ENCODE assay signal across 1 cellular context in the genomic region with DNA sequence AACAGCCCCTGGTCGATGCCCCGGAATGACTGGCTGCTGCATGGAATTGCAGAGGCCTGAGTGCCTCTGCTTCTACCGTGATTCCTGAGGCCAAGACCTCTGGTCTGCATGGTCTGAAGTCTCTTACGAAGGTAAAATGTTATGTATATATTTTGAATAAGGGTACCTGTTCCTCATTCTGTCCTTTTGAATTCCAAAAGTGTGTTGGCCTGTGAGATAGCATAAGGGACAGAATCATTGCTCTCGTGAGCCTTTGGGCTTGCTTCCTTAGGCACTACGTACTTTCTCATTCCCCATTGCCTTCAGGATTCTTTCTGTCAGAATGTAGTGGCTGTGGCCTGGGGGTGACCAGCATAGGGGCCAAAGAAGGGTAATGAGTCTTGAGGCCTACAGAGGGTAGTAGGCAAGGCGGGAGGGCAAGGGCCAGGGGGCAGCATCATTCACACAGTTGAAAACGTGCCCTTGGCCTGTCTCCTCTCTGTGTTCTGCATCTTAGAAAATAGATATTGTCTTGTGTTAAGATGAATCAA.
TF ChIP-seq lines count a peak whose summit lies in the region.

No MANE protein-coding gene starts in this region.

TF ChIP-seq in GM23338, 12 proteins besides CTCF, POLR2A, EP300 and RAD21 (continued from another document):
- TF ChIP-seq, protein P1, sequence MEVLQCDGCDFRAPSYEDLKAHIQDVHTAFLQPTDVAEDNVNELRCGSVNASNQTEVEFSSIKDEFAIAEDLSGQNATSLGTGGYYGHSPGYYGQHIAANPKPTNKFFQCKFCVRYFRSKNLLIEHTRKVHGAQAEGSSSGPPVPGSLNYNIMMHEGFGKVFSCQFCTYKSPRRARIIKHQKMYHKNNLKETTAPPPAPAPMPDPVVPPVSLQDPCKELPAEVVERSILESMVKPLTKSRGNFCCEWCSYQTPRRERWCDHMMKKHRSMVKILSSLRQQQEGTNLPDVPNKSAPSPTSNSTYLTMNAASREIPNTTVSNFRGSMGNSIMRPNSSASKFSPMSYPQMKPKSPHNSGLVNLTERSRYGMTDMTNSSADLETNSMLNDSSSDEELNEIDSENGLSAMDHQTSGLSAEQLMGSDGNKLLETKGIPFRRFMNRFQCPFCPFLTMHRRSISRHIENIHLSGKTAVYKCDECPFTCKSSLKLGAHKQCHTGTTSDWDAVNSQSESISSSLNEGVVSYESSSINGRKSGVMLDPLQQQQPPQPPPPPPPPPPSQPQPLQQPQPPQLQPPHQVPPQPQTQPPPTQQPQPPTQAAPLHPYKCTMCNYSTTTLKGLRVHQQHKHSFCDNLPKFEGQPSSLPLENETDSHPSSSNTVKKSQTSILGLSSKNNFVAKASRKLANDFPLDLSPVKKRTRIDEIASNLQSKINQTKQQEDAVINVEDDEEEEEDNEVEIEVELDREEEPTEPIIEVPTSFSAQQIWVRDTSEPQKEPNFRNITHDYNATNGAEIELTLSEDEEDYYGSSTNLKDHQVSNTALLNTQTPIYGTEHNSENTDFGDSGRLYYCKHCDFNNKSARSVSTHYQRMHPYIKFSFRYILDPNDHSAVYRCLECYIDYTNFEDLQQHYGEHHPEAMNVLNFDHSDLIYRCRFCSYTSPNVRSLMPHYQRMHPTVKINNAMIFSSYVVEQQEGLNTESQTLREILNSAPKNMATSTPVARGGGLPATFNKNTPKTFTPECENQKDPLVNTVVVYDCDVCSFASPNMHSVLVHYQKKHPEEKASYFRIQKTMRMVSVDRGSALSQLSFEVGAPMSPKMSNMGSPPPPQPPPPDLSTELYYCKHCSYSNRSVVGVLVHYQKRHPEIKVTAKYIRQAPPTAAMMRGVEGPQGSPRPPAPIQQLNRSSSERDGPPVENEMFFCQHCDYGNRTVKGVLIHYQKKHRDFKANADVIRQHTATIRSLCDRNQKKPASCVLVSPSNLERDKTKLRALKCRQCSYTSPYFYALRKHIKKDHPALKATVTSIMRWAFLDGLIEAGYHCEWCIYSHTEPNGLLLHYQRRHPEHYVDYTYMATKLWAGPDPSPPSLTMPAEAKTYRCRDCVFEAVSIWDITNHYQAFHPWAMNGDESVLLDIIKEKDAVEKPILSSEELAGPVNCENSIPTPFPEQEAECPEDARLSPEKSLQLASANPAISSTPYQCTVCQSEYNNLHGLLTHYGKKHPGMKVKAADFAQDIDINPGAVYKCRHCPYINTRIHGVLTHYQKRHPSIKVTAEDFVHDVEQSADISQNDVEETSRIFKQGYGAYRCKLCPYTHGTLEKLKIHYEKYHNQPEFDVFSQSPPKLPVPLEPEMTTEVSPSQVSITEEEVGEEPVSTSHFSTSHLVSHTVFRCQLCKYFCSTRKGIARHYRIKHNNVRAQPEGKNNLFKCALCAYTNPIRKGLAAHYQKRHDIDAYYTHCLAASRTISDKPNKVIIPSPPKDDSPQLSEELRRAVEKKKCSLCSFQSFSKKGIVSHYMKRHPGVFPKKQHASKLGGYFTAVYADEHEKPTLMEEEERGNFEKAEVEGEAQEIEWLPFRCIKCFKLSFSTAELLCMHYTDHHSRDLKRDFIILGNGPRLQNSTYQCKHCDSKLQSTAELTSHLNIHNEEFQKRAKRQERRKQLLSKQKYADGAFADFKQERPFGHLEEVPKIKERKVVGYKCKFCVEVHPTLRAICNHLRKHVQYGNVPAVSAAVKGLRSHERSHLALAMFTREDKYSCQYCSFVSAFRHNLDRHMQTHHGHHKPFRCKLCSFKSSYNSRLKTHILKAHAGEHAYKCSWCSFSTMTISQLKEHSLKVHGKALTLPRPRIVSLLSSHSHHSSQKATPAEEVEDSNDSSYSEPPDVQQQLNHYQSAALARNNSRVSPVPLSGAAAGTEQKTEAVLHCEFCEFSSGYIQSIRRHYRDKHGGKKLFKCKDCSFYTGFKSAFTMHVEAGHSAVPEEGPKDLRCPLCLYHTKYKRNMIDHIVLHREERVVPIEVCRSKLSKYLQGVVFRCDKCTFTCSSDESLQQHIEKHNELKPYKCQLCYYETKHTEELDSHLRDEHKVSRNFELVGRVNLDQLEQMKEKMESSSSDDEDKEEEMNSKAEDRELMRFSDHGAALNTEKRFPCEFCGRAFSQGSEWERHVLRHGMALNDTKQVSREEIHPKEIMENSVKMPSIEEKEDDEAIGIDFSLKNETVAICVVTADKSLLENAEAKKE (CRISPR knock-in tag; IDR thresholded peaks at IDR 0.05), result no peak
- TF ChIP-seq POLR2AphosphoS5 (IDR thresholded peaks at IDR 0.05; ENCODE audit: low read depth) (no peak), JUNB (IDR thresholded peaks at IDR 0.05; ENCODE audit: unreplicated experiment) (no peak), STAT1 (IDR thresholded peaks at IDR 0.05; ENCODE audit: unreplicated experiment) (no peak)
- TF ChIP-seq, protein P2, sequence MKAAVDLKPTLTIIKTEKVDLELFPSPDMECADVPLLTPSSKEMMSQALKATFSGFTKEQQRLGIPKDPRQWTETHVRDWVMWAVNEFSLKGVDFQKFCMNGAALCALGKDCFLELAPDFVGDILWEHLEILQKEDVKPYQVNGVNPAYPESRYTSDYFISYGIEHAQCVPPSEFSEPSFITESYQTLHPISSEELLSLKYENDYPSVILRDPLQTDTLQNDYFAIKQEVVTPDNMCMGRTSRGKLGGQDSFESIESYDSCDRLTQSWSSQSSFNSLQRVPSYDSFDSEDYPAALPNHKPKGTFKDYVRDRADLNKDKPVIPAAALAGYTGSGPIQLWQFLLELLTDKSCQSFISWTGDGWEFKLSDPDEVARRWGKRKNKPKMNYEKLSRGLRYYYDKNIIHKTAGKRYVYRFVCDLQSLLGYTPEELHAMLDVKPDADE (IDR thresholded peaks at IDR 0.05), result no peak
